In genomic region chr19:18636969-18637629, GRCh38 we compare ENCODE assay signal across 9 cellular contexts. TPM values are rescaled to one million over a fixed set of nuclear protein-coding genes. Genes with fewer than 3 reads are reported as not detected.
DNase-seq lines count a peak whose midpoint lies in the region; ATAC-seq, FAIRE-seq and TF ChIP-seq lines count a peak whose summit lies in the region.
"Had no signal": no experiment of that assay in that cellular context is flagged by ENCODE, and none has a peak within 500 bp of the region (broad histone marks: within the 10 kb centered on the region; RNA-seq: fewer than 3 reads in every experiment).

Gene KLHL26, plus strand, starts transcription at chr19:18637028. Its CDS starts 27 bp downstream, at chr19:18637055.

- peak within 1 kb of the TSS; percentile 41 for H3K27ac Mint-ChIP-seq in astrocyte (ENCODE audit: unreplicated experiment)
- peak within 1 kb of the TSS; percentile 90 for H3K27ac Mint-ChIP-seq in memory B cell

- TF ChIP-seq CTCF in cardiac muscle cell (IDR thresholded peaks at IDR 0.05; ENCODE audit: low read depth, low read length) (no peak), astrocyte (IDR thresholded peaks at IDR 0.05; ENCODE audit: insufficient read depth, low read depth, low read length) (no peak), upper lobe of right lung (IDR thresholded peaks at IDR 0.05) (no peak)

- H3K79me2 ChIP-seq in astrocyte (ENCODE audit: insufficient read depth, low read length): peaks cover 8% of the 10 kb centered on the region

- peak within 1 kb of the TSS; percentile 53 for H3K4me3 ChIP-seq in cardiac muscle cell
- H3K4me3 ChIP-seq in astrocyte (ENCODE audit: insufficient read depth, low read depth, low read length): peak within 1 kb of the TSS; percentile 62
- peak within 1 kb of the TSS; percentile 71 for H3K4me3 ChIP-seq in upper lobe of right lung

- H3K27ac ChIP-seq in cardiac muscle cell: peak within 1 kb of the TSS; percentile 13
- no peak within 1 kb of the TSS for H3K27ac ChIP-seq in astrocyte (ENCODE audit: low read depth, low read length)
- H3K27ac ChIP-seq in upper lobe of right lung: peak within 1 kb of the TSS; percentile 87

- H4K20me1 ChIP-seq in astrocyte (ENCODE audit: insufficient read depth, low read length): peaks cover 9% of the 10 kb centered on the region

- DNase-seq in cardiac muscle cell (ENCODE audit: low read depth in 1 of 2, low spot score in 1 of 2) (no peak), cardiac septum (ENCODE audit: low spot score) (no peak), astrocyte (ENCODE audit: low read depth) (no peak), memory B cell (ENCODE audit: low spot score in 2 of 2) (peak in 1 of 2 donors; percentile 34), upper lobe of right lung (no peak), D341Med (ENCODE audit: low spot score) (no peak)
- DNase-seq in activated CD4-positive, alpha-beta T cell treated with anti-CD3 and anti-CD28 coated beads, Interleukin-2, amount 50 U/mL, for 4 hours: no peak

- H3K36me3 ChIP-seq in cardiac muscle cell: no peaks in the 10 kb centered on the region
- H3K36me3 ChIP-seq in astrocyte (ENCODE audit: insufficient read depth, low read length): no peaks in the 10 kb centered on the region
- no peaks in the 10 kb centered on the region for H3K36me3 ChIP-seq in upper lobe of right lung

- H3K36me3 Mint-ChIP-seq in astrocyte (ENCODE audit: low read depth, unreplicated experiment) (peaks cover 4% of the 10 kb centered on the region), memory B cell (peaks cover 1% of the 10 kb centered on the region)

- peak within 1 kb of the TSS; percentile 85 for H3K9ac ChIP-seq in astrocyte (ENCODE audit: low read length)

- H3K4me1 ChIP-seq in cardiac muscle cell (ENCODE audit: low read depth): no peaks in the 10 kb centered on the region
- H3K4me1 ChIP-seq in astrocyte (ENCODE audit: insufficient read depth, low read length): no peaks in the 10 kb centered on the region
- peaks cover 20% of the 10 kb centered on the region for H3K4me1 ChIP-seq in upper lobe of right lung

- no peak for FAIRE-seq in astrocyte (lab: Jason Lieb, UNC)
- FAIRE-seq: colon had no signal

- H3K9me3 Mint-ChIP-seq in astrocyte (ENCODE audit: unreplicated experiment): peaks cover 3% of the 10 kb centered on the region
- H3K9me3 Mint-ChIP-seq in memory B cell: no peaks in the 10 kb centered on the region

- intact Hi-C loops in cardiac septum (cut with DNase I): no loop called here
- intact Hi-C loops in upper lobe of right lung (cut with DNase I): no loop called here

- ATAC-seq in memory B cell (ENCODE audit: low read depth): no peak
- ATAC-seq in upper lobe of right lung: no peak
- ATAC-seq in HG03139 (IDR thresholded peaks at IDR 0.05; ENCODE audit: unreplicated experiment): no peak

- H3K4me3 Mint-ChIP-seq in astrocyte (ENCODE audit: unreplicated experiment) (peak within 1 kb of the TSS; percentile 85), memory B cell (peak within 1 kb of the TSS; percentile 95)

- no peaks in the 10 kb centered on the region for H3K9me3 ChIP-seq in cardiac muscle cell (ENCODE audit: low read depth)
- H3K9me3 ChIP-seq in astrocyte (ENCODE audit: insufficient read depth, low read depth, low read length): no peaks in the 10 kb centered on the region
- no peaks in the 10 kb centered on the region for H3K9me3 ChIP-seq in upper lobe of right lung

- peak within 1 kb of the TSS; percentile 79 for H2AFZ ChIP-seq in astrocyte (ENCODE audit: low read depth, low read length)

- H3K4me1 Mint-ChIP-seq in astrocyte (ENCODE audit: low read depth, unreplicated experiment): no peaks in the 10 kb centered on the region
- peaks cover 32% of the 10 kb centered on the region for H3K4me1 Mint-ChIP-seq in memory B cell

- H3K27me3 Mint-ChIP-seq in astrocyte (ENCODE audit: low read depth, unreplicated experiment) (peaks cover 19% of the 10 kb centered on the region), memory B cell (peaks cover 7% of the 10 kb centered on the region)

- H3K4me2 ChIP-seq in astrocyte (ENCODE audit: low read length): peak within 1 kb of the TSS; percentile 88

- H3K27me3 ChIP-seq in cardiac muscle cell: peaks cover 5% of the 10 kb centered on the region
- H3K27me3 ChIP-seq in astrocyte (ENCODE audit: insufficient read depth, low read length): peaks cover 7% of the 10 kb centered on the region
- H3K27me3 ChIP-seq in upper lobe of right lung: no peaks in the 10 kb centered on the region

RNA-seq across cellular contexts. Expression of gene KLHL26, which starts in this region (rescaled TPM):
- total RNA-seq in cardiac muscle cell (8.6 and 9.5 TPM in 2 replicates), cardiac septum (5.4 TPM), astrocyte (4.4 and 6.0 TPM in 2 replicates), upper lobe of right lung (11.8 TPM)
- polyA plus RNA-seq in cardiac muscle cell: 8.0 and 8.2 TPM in 2 replicates
